ENCODE assay signal across 8 cellular contexts in the genomic region with DNA sequence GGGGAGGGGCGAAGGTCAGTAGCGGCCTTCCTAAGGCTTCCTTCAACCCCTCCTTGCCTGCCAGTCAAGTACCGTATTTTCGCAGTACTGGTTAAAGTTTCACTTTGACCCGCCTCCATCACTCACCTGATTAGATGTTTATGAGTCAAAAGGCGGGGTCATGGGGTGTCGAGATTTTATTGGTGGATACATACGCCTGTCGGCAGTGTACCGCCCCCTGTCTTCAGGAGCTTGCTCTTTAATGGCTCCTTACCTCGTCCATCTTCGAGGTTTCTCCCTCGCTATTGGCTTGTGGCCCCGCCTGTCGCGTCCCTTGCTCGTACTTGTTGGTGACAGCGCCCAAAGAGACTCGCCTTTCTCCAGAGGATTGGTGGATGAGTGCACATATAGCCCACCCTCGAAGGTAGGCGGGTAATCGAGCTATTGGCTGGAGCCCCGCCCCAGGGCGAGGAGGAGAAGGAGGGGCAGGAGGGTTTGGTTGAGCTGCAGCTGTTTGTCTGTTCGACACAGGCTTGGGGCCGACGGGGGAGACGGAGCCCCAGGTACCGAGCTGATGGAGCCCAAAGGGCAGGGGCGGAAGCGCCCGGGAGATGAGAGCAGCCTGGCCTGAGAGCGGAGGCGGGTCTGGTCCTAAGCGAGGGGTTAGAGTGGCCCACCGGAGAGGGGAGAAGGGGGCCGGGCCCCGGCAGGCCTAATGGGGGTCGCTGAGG. TPM values are rescaled to one million over a fixed set of nuclear protein-coding genes. Genes with fewer than 3 reads are reported as not detected.
A peak's percentile ranks its signal among the peaks of the same experiment; 100 is the strongest.
DNase-seq lines count a peak whose midpoint lies in the region; ATAC-seq and TF ChIP-seq lines count a peak whose summit lies in the region.

A gene with protein sequence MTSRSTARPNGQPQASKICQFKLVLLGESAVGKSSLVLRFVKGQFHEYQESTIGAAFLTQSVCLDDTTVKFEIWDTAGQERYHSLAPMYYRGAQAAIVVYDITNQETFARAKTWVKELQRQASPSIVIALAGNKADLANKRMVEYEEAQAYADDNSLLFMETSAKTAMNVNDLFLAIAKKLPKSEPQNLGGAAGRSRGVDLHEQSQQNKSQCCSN (plus strand): TSS at position 481 of the 710 bp plus-strand sequence. CDS start 12,883 bp downstream, outside the sequence.

- H3K9ac ChIP-seq in mammary epithelial cell (ENCODE audit: insufficient read depth, low read length) (peak within 1 kb of the TSS; percentile 93), skeletal muscle tissue (ENCODE audit: low read depth in 1 of 3, low read length in 3 of 3) (peak within 1 kb of the TSS; percentile 98 to 100 (median 99))

- CTCF ChIA-PET in AG04450 (lab: Charles Lee) (interaction anchor here (0.7 to 2.9 kb wide), 14 partner anchors 12 to 235 kb away, joined by 3 to 22 read pairs (median 4); a partner anchor contains a TSS), mammary epithelial cell (lab: Charles Lee; ENCODE audit: low non-redundant PET) (interaction anchor here (0.6 to 0.8 kb wide), 6 partner anchors 12 to 1119 kb away, joined by 3 to 13 read pairs (median 4); no protein-coding TSS in a partner anchor)

- H3K9me3 ChIP-seq in AG04450 (ENCODE audit: control insufficient read depth, insufficient read depth, low read length) = peaks cover 4% of the 10 kb centered on the region; the same call in 1 of the 2 replicates
- no peaks in the 10 kb centered on the region for H3K9me3 ChIP-seq in mammary epithelial cell (replicated peaks; ENCODE audit: insufficient read depth, low read length)
- H3K9me3 ChIP-seq in iPS-18c (ENCODE audit: control insufficient read depth, insufficient read depth, low read length) = peaks cover 4% of the 10 kb centered on the region
- no peaks in the 10 kb centered on the region for H3K9me3 ChIP-seq in skeletal muscle tissue (ENCODE audit: control insufficient read depth in 3 of 3, low read length in 3 of 3)

- H3K4me2 ChIP-seq in mammary epithelial cell (ENCODE audit: insufficient read depth, low read depth, low read length) = peak within 1 kb of the TSS; percentile 98

- intact Hi-C loops in mammary epithelial cell (cut with micrococcal nuclease) = loop anchor here (1.0 to 2.0 kb wide), 2 partner anchors 19 to 40 kb away; no protein-coding TSS in a partner anchor

- H3K4me1 ChIP-seq in mammary epithelial cell (ENCODE audit: insufficient read depth, low read length) (peaks cover 17% of the 10 kb centered on the region), skeletal muscle tissue (ENCODE audit: control insufficient read depth in 3 of 3, insufficient read depth in 3 of 3, low read length in 3 of 3) (peaks cover 17 to 27% (median 25%) of the 10 kb centered on the region in 3 donors)

- no TSS peak for BruUV-seq in mammary epithelial cell (replicated peaks; lab: Mats Ljungman, UMichigan)

- H3K27ac ChIP-seq in AG04450 (ENCODE audit: low read depth, low read length) = peak within 1 kb of the TSS; percentile 87
- peak within 1 kb of the TSS; percentile 96 for H3K27ac ChIP-seq in VCaP
- H3K27ac ChIP-seq in mammary epithelial cell (ENCODE audit: insufficient read depth, low read depth, low read length) = peak within 1 kb of the TSS; percentile 95
- peak within 1 kb of the TSS; percentile 98 for H3K27ac ChIP-seq in skeletal muscle tissue (ENCODE audit: low read depth, low read length)

- POLR2A ChIA-PET in AG04450 (lab: Yijun Ruan, JAX) = interaction anchor here (0.6 to 2.0 kb wide), 17 partner anchors 13 to 1603 kb away, joined by 3 to 14 read pairs (median 5); a partner anchor contains a TSS

- peak; percentile 29; the same call in 1 of the 2 replicates for TF ChIP-seq CTCF in AG04450 (IDR thresholded peaks at IDR 0.05; ENCODE audit: low read depth, low read length)
- no peak for TF ChIP-seq CTCF in VCaP (conservative IDR thresholded peaks at IDR 0.05)
- TF ChIP-seq CTCF in mammary epithelial cell (conservative IDR thresholded peaks at IDR 0.05 in 1 of 2, IDR thresholded peaks at IDR 0.05 in 1 of 2; ENCODE audit: extremely low read depth in 1 of 2, insufficient read depth in 1 of 2, low read depth in 1 of 2, low read length in 2 of 2) = no peak

- WGBS in mammary epithelial cell (ENCODE audit: low coverage, missing lambda C conversion rate) = 2% methylated on average over 24 of the region's 39 CpGs

- peaks cover 52% of the 10 kb centered on the region for H3K79me2 ChIP-seq in mammary epithelial cell (ENCODE audit: insufficient read depth, low read length)

- no peaks in the 10 kb centered on the region for H4K20me1 ChIP-seq in mammary epithelial cell (ENCODE audit: insufficient read depth, low read length)

- peak; percentile 95 for ATAC-seq in GM18907 (IDR thresholded peaks at IDR 0.05; ENCODE audit: unreplicated experiment)
- peak; percentile 92 for ATAC-seq in HG03139 (IDR thresholded peaks at IDR 0.05; ENCODE audit: unreplicated experiment)

- peak within 1 kb of the TSS; percentile 92 for H2AFZ ChIP-seq in mammary epithelial cell (ENCODE audit: low read depth, low read length)

- peak within 1 kb of the TSS; percentile 94 for H3K4me3 ChIP-seq in AG04450 (ENCODE audit: low read depth, low read length)
- H3K4me3 ChIP-seq in mammary epithelial cell (replicated peaks in 1 of 3; ENCODE audit: insufficient read depth in 1 of 3, low read depth in 2 of 3, low read length in 3 of 3) = peak within 1 kb of the TSS; percentile 94 to 98 (median 96)
- H3K4me3 ChIP-seq in iPS-18c (ENCODE audit: insufficient read depth, low read depth, low read length) = peak within 1 kb of the TSS; percentile 98
- peak within 1 kb of the TSS; percentile 91 to 93 (median 92) for H3K4me3 ChIP-seq in skeletal muscle tissue (ENCODE audit: low read length in 3 of 3)

- dilution Hi-C loops in mammary epithelial cell (cut with HindIII; ENCODE audit: low sequenced_read_pairs) = no loop called here

- H3K36me3 ChIP-seq in mammary epithelial cell (ENCODE audit: insufficient read depth, low read length) (peaks cover 6% of the 10 kb centered on the region), skeletal muscle tissue (ENCODE audit: control insufficient read depth in 3 of 3, insufficient read depth in 3 of 3, low read length in 3 of 3) (peaks cover 0 to 11% (median 2%) of the 10 kb centered on the region in 3 donors)

- in situ Hi-C loops in mammary epithelial cell (cut with MboI; ENCODE audit: low sequenced_read_pairs in 2 of 2) = no loop called here

- H3K27me3 ChIP-seq in AG04450 (ENCODE audit: control insufficient read depth, insufficient read depth, low read length) (no peaks in the 10 kb centered on the region), mammary epithelial cell (ENCODE audit: insufficient read depth, low read length) (no peaks in the 10 kb centered on the region), skeletal muscle tissue (ENCODE audit: control insufficient read depth in 3 of 3, insufficient read depth in 3 of 3, low read length in 3 of 3) (no peaks in the 10 kb centered on the region)

- DNase-seq in AG04450 (ENCODE audit: low read depth, low spot score) = peak; percentile 100
- peak; percentile 100 for DNase-seq in NCI-H2196 treated with DMSO at 0.1 percent for 48 hours (lab: John Stamatoyannopoulos, UW; ENCODE audit: unreplicated experiment)
- peak; percentile 100 for DNase-seq in mammary epithelial cell

RNA-seq across cellular contexts. Expression of the gene that starts here (rescaled TPM):
- polyA plus RNA-seq in AG04450 (2011; rRNA removed) = 136 and 157 TPM in 2 replicates
- 125 and 130 TPM in 2 replicates for polyA minus RNA-seq in AG04450 (2011; rRNA and poly(A)+ RNA removed)
- total RNA-seq in mammary epithelial cell = 10 to 100 TPM; 79.4 to 92.5 TPM
- polyA plus RNA-seq in mammary epithelial cell = 87.1 TPM
- polyA minus RNA-seq in mammary epithelial cell = 153 TPM
- 34.4 TPM for total RNA-seq in skeletal muscle tissue

Comparison
In these comparisons a context has a peak if more than half of its experiments do, and no peak if none do; other contexts are left out.
1. Peak in every context shown above with its lines: DNase-seq, ATAC-seq, H3K4me3 ChIP-seq and H3K27ac ChIP-seq.